ENCODE assay signal across 21 cellular contexts in genomic region chr11:105929381-105929955, GRCh38.
DNase-seq lines count a peak whose midpoint lies in the region; ATAC-seq and TF ChIP-seq lines count a peak whose summit lies in the region.
"Had no signal": no experiment of that assay in that cellular context is flagged by ENCODE, and none has a peak within 500 bp of the region (broad histone marks: within the 10 kb centered on the region; RNA-seq: fewer than 3 reads in every experiment).

No MANE protein-coding gene starts in this region.

- in situ Hi-C loops in IMR-90 (cut with MboI; ENCODE audit: low sequenced_read_pairs) = no loop called here

- 0 out of 2 replicates have a peak overlapping the region, but pooled peaks have one; percentile 19 for H3K4ac ChIP-seq in IMR-90 (ENCODE audit: low read depth, low read length)

- H3K56ac ChIP-seq in IMR-90 (ENCODE audit: extremely low read depth, insufficient read depth, low read length) = no peak overlapping the region; the same call in 1 of the 2 replicates

- H3K9me3 Mint-ChIP-seq in WTC11 (no peaks in the 10 kb centered on the region), nephron (no peaks in the 10 kb centered on the region)
- no peaks in the 10 kb centered on the region for H3K9me3 Mint-ChIP-seq in stimulated activated effector memory CD8-positive, alpha-beta T cell treated with anti-CD3 and anti-CD28 coated beads, Interleukin-12 subunit alpha, Interleukin-12 subunit beta, amount 100 ng/mL, for 72 hours
- H3K9me3 Mint-ChIP-seq: CD4-positive, alpha-beta T cell had no signal

- TF ChIP-seq RAD21 in IMR-90 (IDR thresholded peaks at IDR 0.05; ENCODE audit: low read length) = no peak

- CTCF ChIA-PET in IMR-90 (lab: Yijun Ruan, JAX) (no interaction called here), WTC11 (lab: Charles Lee) (no interaction called here)

- no peak overlapping the region for H3K18ac ChIP-seq in IMR-90 (ENCODE audit: low read depth, low read length)

- ATAC-seq in IMR-90 (ENCODE audit: low read depth) (peak; percentile 56; the same call in 1 of the 2 replicates), WTC11 (no peak)
- no peak for ATAC-seq in stimulated activated effector memory CD8-positive, alpha-beta T cell treated with anti-CD3 and anti-CD28 coated beads, Interleukin-12 subunit alpha, Interleukin-12 subunit beta, amount 100 ng/mL, for 72 hours
- ATAC-seq: Right ventricle myocardium inferior had no signal

- H3K27me3 Mint-ChIP-seq in WTC11 (ENCODE audit: low read depth) = no peaks in the 10 kb centered on the region
- no peaks in the 10 kb centered on the region for H3K27me3 Mint-ChIP-seq in nephron (ENCODE audit: low read depth)

- H2BK120ac ChIP-seq in IMR-90 (ENCODE audit: low read depth, low read length) = peak overlapping the region; percentile 35; the same call in 1 of the 2 replicates

- H4K5ac ChIP-seq in IMR-90 (ENCODE audit: low read depth, low read length) = no peak overlapping the region

- no CpG with 5 or more reads among the region's 3 CpGs for WGBS in IMR-90 (ENCODE audit: extremely low coverage in 2 of 2, insufficient read length in 1 of 2), 2 experiments

- no peaks in the 10 kb centered on the region; the same call in 1 of the 2 replicates for H3K9me1 ChIP-seq in IMR-90 (ENCODE audit: insufficient read depth, low read length)

- H3K4me1 Mint-ChIP-seq in WTC11 (peaks cover 5% of the 10 kb centered on the region), nephron (peaks cover 9% of the 10 kb centered on the region)
- no peaks in the 10 kb centered on the region for H3K4me1 Mint-ChIP-seq in stimulated activated effector memory CD8-positive, alpha-beta T cell treated with anti-CD3 and anti-CD28 coated beads, Interleukin-12 subunit alpha, Interleukin-12 subunit beta, amount 100 ng/mL, for 72 hours

- no TSS peak for BruUV-seq in IMR-90 (replicated peaks; lab: Mats Ljungman, UMichigan)

- no peak overlapping the region for H3K4me3 Mint-ChIP-seq in WTC11
- H3K4me3 Mint-ChIP-seq in nephron = no peak overlapping the region
- H3K4me3 Mint-ChIP-seq in stimulated activated effector memory CD8-positive, alpha-beta T cell treated with anti-CD3 and anti-CD28 coated beads, Interleukin-12 subunit alpha, Interleukin-12 subunit beta, amount 100 ng/mL, for 72 hours = no peak overlapping the region
- H3K4me3 Mint-ChIP-seq: CD4-positive, alpha-beta T cell had no signal

- dilution Hi-C loops in IMR-90 (cut with HindIII; ENCODE audit: low sequenced_read_pairs, unreplicated experiment) = no loop called here

- H3K4me2 ChIP-seq in IMR-90 (ENCODE audit: low read depth, low read length) (peak overlapping the region; percentile 28; the same call in 1 of the 2 replicates), fibroblast of lung (ENCODE audit: extremely low read depth, insufficient read depth, low read length) (peak overlapping the region; percentile 52)
- H3K4me2 ChIP-seq: BLaER1, KMS-11 had no signal

- H3K79me2 ChIP-seq in fibroblast of lung (ENCODE audit: control insufficient read depth, insufficient read depth, low read length) = no peaks in the 10 kb centered on the region

- no peak overlapping the region for H2BK5ac ChIP-seq in IMR-90 (ENCODE audit: low read depth, low read length, poor library complexity, severe bottlenecking)

- H3K4me3 ChIP-seq in IMR-90 (ENCODE audit: insufficient read depth, low read depth, low read length) (no peak overlapping the region), fibroblast of lung (replicated peaks in 1 of 4; ENCODE audit: control extremely low read depth in 1 of 4, insufficient read depth in 1 of 4, low read depth in 3 of 4, low read length in 4 of 4) (no peak overlapping the region)
- H3K4me3 ChIP-seq: BLaER1, SJSA1 had no signal

- no peak overlapping the region for H2AK9ac ChIP-seq in IMR-90 (replicated peaks; ENCODE audit: low read depth, low read length, poor library complexity)

- H3K27me3 ChIP-seq in IMR-90 (ENCODE audit: control insufficient read depth, insufficient read depth, low read length) (no peaks in the 10 kb centered on the region), fibroblast of lung (ENCODE audit: control insufficient read depth, insufficient read depth, low read length) (no peaks in the 10 kb centered on the region)
- H3K27me3 ChIP-seq: BLaER1, SJSA1 had no signal

- peak overlapping the region; percentile 6; the same call in 1 of the 2 replicates for H2AK5ac ChIP-seq in IMR-90 (ENCODE audit: low read depth, low read length)

- H3K79me1 ChIP-seq in IMR-90 (ENCODE audit: low read depth in 1 of 2, low read length in 2 of 2) = no peaks in the 10 kb centered on the region

- TF ChIP-seq CTCF in IMR-90 (conservative IDR thresholded peaks at IDR 0.05; ENCODE audit: low read depth, low read length) (no peak), WTC11 (IDR thresholded peaks at IDR 0.05) (no peak), fibroblast of lung (conservative IDR thresholded peaks at IDR 0.05 in 1 of 2, IDR thresholded peaks at IDR 0.05 in 1 of 2; ENCODE audit: low read depth in 1 of 2, low read length in 2 of 2) (no peak), nephron (IDR thresholded peaks at IDR 0.05; ENCODE audit: unreplicated experiment in 3 of 3) (no peak)

- peak overlapping the region; percentile 7; the same call in 1 of the 3 replicates for H2BK15ac ChIP-seq in IMR-90 (ENCODE audit: low read depth, low read length)

- no peak overlapping the region; the same call in 1 of the 2 replicates for H4K91ac ChIP-seq in IMR-90 (ENCODE audit: insufficient read depth, low read depth, low read length)

- H3K9ac ChIP-seq in IMR-90 (ENCODE audit: low read depth, low read length) (no peak overlapping the region), fibroblast of lung (ENCODE audit: insufficient read depth, low read length) (no peak overlapping the region)
- H3K9ac ChIP-seq: BLaER1, KMS-11 had no signal

- POLR2A ChIA-PET in IMR-90 (lab: Charles Lee; ENCODE audit: unreplicated experiment) (no interaction called here), WTC11 (lab: Charles Lee) (no interaction called here)

- H3K4me1 ChIP-seq in IMR-90 (ENCODE audit: control insufficient read depth, insufficient read depth, low read length) = peaks cover 4% of the 10 kb centered on the region
- no peaks in the 10 kb centered on the region for H3K4me1 ChIP-seq in fibroblast of lung (ENCODE audit: control insufficient read depth, extremely low read depth, insufficient read depth, low read length)
- H3K4me1 ChIP-seq: BLaER1, SJSA1 had no signal

- no peaks in the 10 kb centered on the region for H3K9me3 ChIP-seq in IMR-90 (ENCODE audit: control insufficient read depth, insufficient read depth, low read length)
- H3K9me3 ChIP-seq in fibroblast of lung (ENCODE audit: control insufficient read depth, insufficient read depth, low read depth, low read length) = no peaks in the 10 kb centered on the region
- H3K9me3 ChIP-seq: BLaER1, SJSA1 had no signal

- DNase-seq in IMR-90 (peak; percentile 22), WTC11 (ENCODE audit: low spot score) (no peak), fibroblast of lung (ENCODE audit: low read depth in 2 of 2) (no peak), NOMO-1 (lab: John Stamatoyannopoulos, UW; ENCODE audit: unreplicated experiment in 2 of 2) (no peak), mucosa of gallbladder (ENCODE audit: low spot score) (no peak), UCSD-AML1 (lab: John Stamatoyannopoulos, UW; ENCODE audit: unreplicated experiment) (no peak)
- DNase-seq in stimulated activated effector memory CD8-positive, alpha-beta T cell treated with anti-CD3 and anti-CD28 coated beads, Interleukin-12 subunit alpha, Interleukin-12 subunit beta, amount 100 ng/mL, for 72 hours (ENCODE audit: low spot score in 2 of 2) = no peak
- DNase-seq: CD4-positive, alpha-beta T cell; COR-L47; DMS79; NCI-H1105 treated with DMSO at 0.1 percent for 48 hours; NCI-H2029 treated with DMSO at 0.1 percent for 48 hours; NCI-H226; NCI-H510A treated with DMSO at 0.1 percent for 48 hours; NCI-H748 treated with DMSO at 0.1 percent for 48 hours; NK-92 treated with Interleukin-12 subunit alpha and Interleukin-12 subunit beta, amount 100 ng/mL, for 24 hours had no signal

- H4K20me1 ChIP-seq in IMR-90 (ENCODE audit: insufficient read depth, low read length) = no peaks in the 10 kb centered on the region
- H4K20me1 ChIP-seq in fibroblast of lung (ENCODE audit: control insufficient read depth, extremely low read depth, insufficient read depth, low read length) = no peaks in the 10 kb centered on the region
- H4K20me1 ChIP-seq: BLaER1 had no signal

- TF ChIP-seq POLR2A in IMR-90 (IDR thresholded peaks at IDR 0.05; ENCODE audit: low read depth, low read length) = no peak

- H2AFZ ChIP-seq in IMR-90 (replicated peaks; ENCODE audit: low read length, poor library complexity) (no peak overlapping the region), fibroblast of lung (ENCODE audit: low read length) (no peak overlapping the region)

- H3K14ac ChIP-seq in IMR-90 (replicated peaks; ENCODE audit: low read depth, low read length) = no peak overlapping the region

- H3K36me3 ChIP-seq in IMR-90 (ENCODE audit: control insufficient read depth, insufficient read depth, low read length) = no peaks in the 10 kb centered on the region
- H3K36me3 ChIP-seq in fibroblast of lung (ENCODE audit: control insufficient read depth, insufficient read depth, low read length) = no peaks in the 10 kb centered on the region
- H3K36me3 ChIP-seq: BLaER1, SJSA1 had no signal

- no peak overlapping the region; a peak in 1 of 4 replicates for H4K8ac ChIP-seq in IMR-90 (ENCODE audit: low read depth in 2 of 2, low read length in 2 of 2)

- no peak overlapping the region for H3K23ac ChIP-seq in IMR-90 (ENCODE audit: low read depth, low read length)

- H2BK20ac ChIP-seq in IMR-90 (ENCODE audit: low read depth, low read length) = peak overlapping the region; percentile 38; the same call in 1 of the 2 replicates

- H3K36me3 Mint-ChIP-seq in WTC11 (no peaks in the 10 kb centered on the region), nephron (ENCODE audit: low read depth) (no peaks in the 10 kb centered on the region)
- H3K36me3 Mint-ChIP-seq in stimulated activated effector memory CD8-positive, alpha-beta T cell treated with anti-CD3 and anti-CD28 coated beads, Interleukin-12 subunit alpha, Interleukin-12 subunit beta, amount 100 ng/mL, for 72 hours = no peaks in the 10 kb centered on the region

- 0 out of 2 replicates have a peak overlapping the region, but pooled peaks have one; percentile 49 for H3K27ac Mint-ChIP-seq in WTC11
- H3K27ac Mint-ChIP-seq in nephron = peak overlapping the region; percentile 12 to 77 (median 73)
- H3K27ac Mint-ChIP-seq in stimulated activated effector memory CD8-positive, alpha-beta T cell treated with anti-CD3 and anti-CD28 coated beads, Interleukin-12 subunit alpha, Interleukin-12 subunit beta, amount 100 ng/mL, for 72 hours = no peak overlapping the region
- H3K27ac Mint-ChIP-seq: CD4-positive, alpha-beta T cell had no signal

- intact Hi-C loops in IMR-90 (cut with micrococcal nuclease) = no loop called here

- H3K27ac ChIP-seq in IMR-90 (ENCODE audit: insufficient read depth, low read length) (peak overlapping the region; percentile 44; the same call in 1 of the 2 replicates), fibroblast of lung (ENCODE audit: insufficient read depth, low read length) (no peak overlapping the region)
- H3K27ac ChIP-seq: BLaER1, KMS-11, SJSA1 had no signal

TF ChIP-seq in IMR-90, 13 proteins besides CTCF, POLR2A, EP300 and RAD21 (continues in another document):
- no peak for TF ChIP-seq RCOR1 (IDR thresholded peaks at IDR 0.05; ENCODE audit: insufficient replicate concordance, low read length)

TF ChIP-seq in WTC11, 78 proteins besides CTCF, POLR2A, EP300 and RAD21 (continues in another document):
- no peak for TF ChIP-seq EMX1 (CRISPR knock-in tag; IDR thresholded peaks at IDR 0.05)
